Comparison of ENCODE assay signal across 4 cellular contexts in the genomic region with DNA sequence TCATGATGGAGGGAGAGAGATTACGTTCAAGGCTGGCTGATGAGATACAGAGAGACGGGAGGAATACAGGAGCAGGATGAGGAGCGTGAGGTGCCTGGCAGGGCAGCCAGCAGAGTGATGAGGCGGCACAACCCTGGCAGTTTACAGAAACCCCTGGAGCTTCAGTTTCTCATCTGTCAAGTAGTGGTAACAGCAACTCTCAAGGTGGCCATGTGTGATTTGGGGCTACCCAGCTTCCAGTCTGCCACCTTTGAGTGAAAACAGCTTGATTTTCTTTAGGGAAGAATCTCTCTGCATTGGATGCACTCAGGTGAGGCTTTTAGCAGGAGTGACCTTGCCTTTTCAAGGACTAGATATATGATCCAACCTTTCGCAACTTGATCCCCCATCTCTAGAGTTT.
"Had no signal": no experiment of that assay in that cellular context is flagged by ENCODE, and none has a peak within 500 bp of the region (broad histone marks: within the 10 kb centered on the region; RNA-seq: fewer than 3 reads in every experiment).

No MANE protein-coding gene starts in this region.

- H3K9me3 Mint-ChIP-seq: GM23338, H9 had no signal

- H3K27ac Mint-ChIP-seq: GM23338, H9 had no signal

- H3K4me3 Mint-ChIP-seq: GM23338, H9 had no signal

- H3K4me2 ChIP-seq: GM23338 had no signal

- H3K4me1 Mint-ChIP-seq: GM23338, H9 had no signal

- H3K4me3 ChIP-seq: GM23338 had no signal

- ATAC-seq: GM23338 had no signal

- DNase-seq: H9, HCEC 1CT, IMR-90 had no signal
